8 cellular contexts compared by ENCODE assay signal in the genomic region with DNA sequence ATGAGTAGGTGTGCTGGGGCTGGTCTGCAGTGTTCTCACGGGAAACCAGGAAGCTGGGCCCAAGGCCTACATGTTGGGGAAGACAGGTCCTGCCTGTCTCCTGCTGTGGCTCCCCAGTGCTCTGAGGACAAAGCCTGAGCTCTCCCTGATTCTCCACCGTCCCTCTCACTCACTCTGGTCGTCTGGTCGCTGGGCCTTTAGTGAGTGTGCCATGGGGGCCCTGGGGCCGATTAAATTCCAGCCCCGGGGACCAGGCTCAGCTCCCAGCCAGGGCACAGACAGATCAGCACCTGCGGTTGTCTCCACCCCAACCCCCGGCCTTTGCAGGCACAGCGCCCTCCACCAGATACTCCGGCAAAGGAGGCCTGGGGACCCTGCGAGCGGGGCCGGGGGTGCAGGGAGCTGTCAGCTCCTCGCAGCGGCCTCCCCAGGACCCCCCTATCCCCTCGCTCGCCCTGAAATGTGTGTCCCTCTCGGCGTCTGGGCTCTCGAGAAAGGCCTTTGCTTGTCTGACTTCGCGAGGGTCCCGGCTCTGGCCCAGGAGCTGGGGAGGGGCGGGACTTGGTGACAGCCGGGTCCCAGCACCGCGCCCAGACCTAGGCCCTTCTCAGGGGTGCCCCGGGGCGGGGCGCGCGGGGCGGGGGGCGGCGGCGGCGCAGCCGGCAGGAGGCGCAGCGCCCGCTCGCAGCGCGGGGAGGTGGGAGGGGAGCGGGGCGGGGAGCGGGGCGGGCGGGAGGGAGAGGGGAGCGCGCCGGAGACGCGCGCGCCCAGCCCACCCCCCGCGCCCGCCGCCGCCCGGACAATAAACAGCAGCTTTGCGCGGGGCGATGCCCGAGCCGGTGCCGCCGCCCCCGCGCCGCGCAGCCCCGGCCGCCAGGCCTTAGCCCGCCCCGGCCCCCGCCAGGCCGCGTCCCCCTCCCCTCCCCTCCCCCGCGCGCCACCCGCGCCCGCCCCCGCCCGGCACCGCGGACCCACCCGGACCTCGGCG. TPM values are rescaled to one million over a fixed set of nuclear protein-coding genes. Genes with fewer than 3 reads are reported as not detected.
DNase-seq lines count a peak whose midpoint lies in the region; ATAC-seq and TF ChIP-seq lines count a peak whose summit lies in the region.

A gene with protein sequence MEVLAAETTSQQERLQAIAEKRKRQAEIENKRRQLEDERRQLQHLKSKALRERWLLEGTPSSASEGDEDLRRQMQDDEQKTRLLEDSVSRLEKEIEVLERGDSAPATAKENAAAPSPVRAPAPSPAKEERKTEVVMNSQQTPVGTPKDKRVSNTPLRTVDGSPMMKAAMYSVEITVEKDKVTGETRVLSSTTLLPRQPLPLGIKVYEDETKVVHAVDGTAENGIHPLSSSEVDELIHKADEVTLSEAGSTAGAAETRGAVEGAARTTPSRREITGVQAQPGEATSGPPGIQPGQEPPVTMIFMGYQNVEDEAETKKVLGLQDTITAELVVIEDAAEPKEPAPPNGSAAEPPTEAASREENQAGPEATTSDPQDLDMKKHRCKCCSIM (plus strand): TSS at position 782 of the 988 bp plus-strand sequence. CDS start 212 bp downstream, outside the sequence.

- no peaks in the 10 kb centered on the region for H3K36me3 Mint-ChIP-seq in activated naive CD8-positive, alpha-beta T cell
- no peaks in the 10 kb centered on the region for H3K36me3 Mint-ChIP-seq in activated naive CD8-positive, alpha-beta T cell treated with anti-CD3 and anti-CD28 coated beads, Interleukin-2, amount 50 U/mL, for 24 hours (ENCODE audit: low read depth)

- no peaks in the 10 kb centered on the region for H3K9me3 Mint-ChIP-seq in activated naive CD8-positive, alpha-beta T cell (ENCODE audit: low read depth)
- no peaks in the 10 kb centered on the region for H3K9me3 Mint-ChIP-seq in activated naive CD8-positive, alpha-beta T cell treated with anti-CD3 and anti-CD28 coated beads, Interleukin-2, amount 50 U/mL, for 24 hours

- H3K9ac ChIP-seq in duodenal mucosa (ENCODE audit: low read depth in 1 of 2, low read length in 2 of 2): no peak within 1 kb of the TSS

- peaks cover 8% of the 10 kb centered on the region for H3K27me3 Mint-ChIP-seq in activated naive CD8-positive, alpha-beta T cell
- H3K27me3 Mint-ChIP-seq in activated naive CD8-positive, alpha-beta T cell treated with anti-CD3 and anti-CD28 coated beads, Interleukin-2, amount 50 U/mL, for 24 hours: peaks cover 25% of the 10 kb centered on the region

- H3K27ac Mint-ChIP-seq in activated naive CD8-positive, alpha-beta T cell: no peak within 1 kb of the TSS
- H3K27ac Mint-ChIP-seq in activated naive CD8-positive, alpha-beta T cell treated with anti-CD3 and anti-CD28 coated beads, Interleukin-2, amount 50 U/mL, for 24 hours: no peak within 1 kb of the TSS

- no peak for ATAC-seq in activated naive CD8-positive, alpha-beta T cell treated with anti-CD3 and anti-CD28 coated beads, Interleukin-2, amount 50 U/mL, for 24 hours
- ATAC-seq in GM18873 (IDR thresholded peaks at IDR 0.05; ENCODE audit: low FRiP score, unreplicated experiment): no peak

- intact Hi-C loops in vagina (cut with DNase I): no loop called here

- TF ChIP-seq POLR2A in vagina (IDR thresholded peaks at IDR 0.05): no peak

- peaks cover 0 to 2% of the 10 kb centered on the region in 2 donors for H3K9me3 ChIP-seq in duodenal mucosa (ENCODE audit: control insufficient read depth in 1 of 2, low read length in 2 of 2)
- H3K9me3 ChIP-seq in vagina: no peaks in the 10 kb centered on the region

- H3K4me1 ChIP-seq in duodenal mucosa (ENCODE audit: control insufficient read depth in 1 of 2, insufficient read depth in 2 of 2, low read length in 2 of 2) (peaks cover 5 to 6% of the 10 kb centered on the region in 2 donors), vagina (peaks cover 41% of the 10 kb centered on the region)

- DNase-seq in activated naive CD8-positive, alpha-beta T cell treated with anti-CD3 and anti-CD28 coated beads, Interleukin-2, amount 50 U/mL, for 24 hours: no peak
- DNase-seq in midbrain (lab: John Stamatoyannopoulos, UW): peak; percentile 35
- DNase-seq in vagina (ENCODE audit: extremely low spot score in 2 of 2): no peak
- DNase-seq in AG20443 (ENCODE audit: low spot score): no peak
- DNase-seq in GOT3 (lab: John Stamatoyannopoulos, UW): no peak

- peak within 1 kb of the TSS; percentile 60 for H3K4me3 Mint-ChIP-seq in activated naive CD8-positive, alpha-beta T cell
- no peak within 1 kb of the TSS for H3K4me3 Mint-ChIP-seq in activated naive CD8-positive, alpha-beta T cell treated with anti-CD3 and anti-CD28 coated beads, Interleukin-2, amount 50 U/mL, for 24 hours

- TF ChIP-seq CTCF in vagina (IDR thresholded peaks at IDR 0.05): no peak

- H3K27me3 ChIP-seq in duodenal mucosa (ENCODE audit: control insufficient read depth in 1 of 2, insufficient read depth in 2 of 2, low read length in 2 of 2): peaks cover 3 to 16% of the 10 kb centered on the region in 2 donors
- no peaks in the 10 kb centered on the region for H3K27me3 ChIP-seq in vagina

- H3K4me1 Mint-ChIP-seq in activated naive CD8-positive, alpha-beta T cell (ENCODE audit: low read depth): peaks cover 7% of the 10 kb centered on the region
- H3K4me1 Mint-ChIP-seq in activated naive CD8-positive, alpha-beta T cell treated with anti-CD3 and anti-CD28 coated beads, Interleukin-2, amount 50 U/mL, for 24 hours: peaks cover 3% of the 10 kb centered on the region

- H3K36me3 ChIP-seq in duodenal mucosa (ENCODE audit: control insufficient read depth in 1 of 2, insufficient read depth in 2 of 2, low read length in 2 of 2) (no peaks in the 10 kb centered on the region), vagina (no peaks in the 10 kb centered on the region)

- H3K4me3 ChIP-seq in duodenal mucosa (ENCODE audit: low read depth in 1 of 2, low read length in 2 of 2) (peak within 1 kb of the TSS in 1 of 2 donors; percentile 32), vagina (peak within 1 kb of the TSS; percentile 59 to 73)

- H3K27ac ChIP-seq in duodenal mucosa (ENCODE audit: low read depth, low read length) (peak within 1 kb of the TSS; percentile 42), vagina (peak within 1 kb of the TSS; percentile 88)

RNA-seq across cellular contexts. Expression of the gene that starts here (rescaled TPM):
- 40.0 TPM for total RNA-seq in vagina
